In genomic region chr2:216663846-216664245, GRCh38 we compare ENCODE assay signal across 24 cellular contexts.
"Had no signal": no experiment of that assay in that cellular context is flagged by ENCODE, and none has a peak within 500 bp of the region (broad histone marks: within the 10 kb centered on the region; RNA-seq: fewer than 3 reads in every experiment).

No MANE protein-coding gene starts in this region.

- H3K27ac Mint-ChIP-seq: activated CD8-positive, alpha-beta T cell treated with anti-CD3 and anti-CD28 coated beads, Interleukin-2, amount 10 ng/mL, durations not matched to agents 7 days and 5 days; activated naive CD8-positive, alpha-beta T cell treated with anti-CD3 and anti-CD28 coated beads, Interleukin-2, amount 10 ng/mL, durations not matched to agents 7 days and 5 days; T-helper 1 cell treated with Interleukin-12 subunit alpha and Interleukin-12 subunit beta and Interleukin-4 antibody, amounts not matched to agents 30 μg/mL and 1 μg/mL, for 36 hours had no signal

- H3K36me3 ChIP-seq: adrenal gland, MG63 had no signal

- H3K27me3 Mint-ChIP-seq: brain had no signal

- H3K27ac ChIP-seq: adrenal gland, cardiac muscle cell had no signal

- H3K4me3 Mint-ChIP-seq: activated CD8-positive, alpha-beta T cell treated with anti-CD3 and anti-CD28 coated beads, Interleukin-2, amount 10 ng/mL, durations not matched to agents 7 days and 5 days; activated naive CD8-positive, alpha-beta T cell treated with anti-CD3 and anti-CD28 coated beads, Interleukin-2, amount 10 ng/mL, durations not matched to agents 7 days and 5 days; brain; T-helper 1 cell treated with Interleukin-12 subunit alpha and Interleukin-12 subunit beta and Interleukin-4 antibody, amounts not matched to agents 30 μg/mL and 1 μg/mL, for 36 hours; WTC11 had no signal

- H3K36me3 Mint-ChIP-seq: activated naive CD8-positive, alpha-beta T cell treated with anti-CD3 and anti-CD28 coated beads, Interleukin-2, amount 10 ng/mL, durations not matched to agents 7 days and 5 days had no signal

- H3K4me3 ChIP-seq: adrenal gland, cardiac muscle cell, MG63 had no signal

- H3K9me3 ChIP-seq: adrenal gland, MG63 had no signal

- H3K27me3 ChIP-seq: adrenal gland, MG63 had no signal

- H3K9me3 Mint-ChIP-seq: activated naive CD8-positive, alpha-beta T cell treated with anti-CD3 and anti-CD28 coated beads, Interleukin-2, amount 10 ng/mL, durations not matched to agents 7 days and 5 days; brain; T-helper 1 cell treated with Interleukin-12 subunit alpha and Interleukin-12 subunit beta and Interleukin-4 antibody, amounts not matched to agents 30 μg/mL and 1 μg/mL, for 36 hours; WTC11 had no signal

- DNase-seq: activated CD4-positive, alpha-beta T cell treated with anti-CD3 and anti-CD28 coated beads for 48 hours; activated CD4-positive, alpha-beta T cell treated with anti-CD3 and anti-CD28 coated beads, Interleukin-2, amount 50 U/mL, for 4 hours; activated CD4-positive, CD25-positive, alpha-beta regulatory T cell treated with anti-CD3 and anti-CD28 coated beads, Interleukin-2, amount 50 U/mL, for 72 hours; activated CD8-positive, alpha-beta memory T cell treated with anti-CD3 and anti-CD28 coated beads, Interleukin-2, amount 50 U/mL, for 48 hours; activated CD8-positive, alpha-beta T cell treated with anti-CD3 and anti-CD28 coated beads, Interleukin-2, amount 10 ng/mL, durations not matched to agents 7 days and 5 days; activated naive CD4-positive, alpha-beta T cell treated with anti-CD3 and anti-CD28 coated beads, Interleukin-2, amount 50 U/mL, for 16 hours; activated naive CD8-positive, alpha-beta T cell treated with anti-CD3 and anti-CD28 coated beads, Interleukin-2, amount 10 ng/mL, durations not matched to agents 7 days and 5 days; activated T-cell treated with anti-CD3 and anti-CD28 coated beads, Interleukin-2, amount 50 U/mL, for 1 hour; adrenal gland; MG63; MV-4-11; NCI-H1092 treated with DMSO at 0.1 percent for 48 hours; NCI-H1417 treated with DMSO at 0.1 percent for 48 hours; NCI-H2029; NCI-H345; NCI-H510A; NK-92 treated with Interleukin-12 subunit alpha and Interleukin-12 subunit beta, amount 100 ng/mL, for 24 hours; RPMI8226; SHP77 treated with DMSO at 0.1 percent for 48 hours had no signal

- ATAC-seq: activated CD8-positive, alpha-beta T cell treated with anti-CD3 and anti-CD28 coated beads, Interleukin-2, amount 10 ng/mL, durations not matched to agents 7 days and 5 days; Panc1; WTC11 had no signal
